Comparison of ENCODE assay signal across 22 cellular contexts in genomic region chr7:152968003-152968402, GRCh38.
DNase-seq lines count a peak whose midpoint lies in the region; TF ChIP-seq lines count a peak whose summit lies in the region.
"Had no signal": no experiment of that assay in that cellular context is flagged by ENCODE, and none has a peak within 500 bp of the region (broad histone marks: within the 10 kb centered on the region; RNA-seq: fewer than 3 reads in every experiment).

No MANE protein-coding gene starts in this region.

- no peaks in the 10 kb centered on the region for H3F3A ChIP-seq in GM23248 (ENCODE audit: insufficient read depth)
- no peaks in the 10 kb centered on the region for H3F3A ChIP-seq in neural progenitor cell (ENCODE audit: low read depth)
- no peaks in the 10 kb centered on the region for H3F3A ChIP-seq in MM.1S (ENCODE audit: insufficient read depth, low read length)

- no peaks in the 10 kb centered on the region for H3K36me3 Mint-ChIP-seq in neural progenitor cell
- H3K36me3 Mint-ChIP-seq: activated CD8-positive, alpha-beta memory T cell treated with anti-CD3 and anti-CD28 coated beads, Interleukin-2, amount 10 ng/mL, durations not matched to agents 7 days and 5 days; activated naive CD4-positive, alpha-beta T cell treated with anti-CD3 and anti-CD28 coated beads, Interleukin-2, amount 10 ng/mL, durations not matched to agents 7 days and 5 days had no signal

- peaks cover 9% of the 10 kb centered on the region for H3K27me3 Mint-ChIP-seq in neural progenitor cell (ENCODE audit: insufficient read depth, low read depth)
- H3K27me3 Mint-ChIP-seq: activated CD4-positive, alpha-beta T cell treated with anti-CD3 and anti-CD28 coated beads, Interleukin-2, amount 10 ng/mL, durations not matched to agents 7 days and 5 days; activated CD8-positive, alpha-beta memory T cell treated with anti-CD3 and anti-CD28 coated beads, Interleukin-2, amount 10 ng/mL, durations not matched to agents 7 days and 5 days; activated naive CD4-positive, alpha-beta T cell treated with anti-CD3 and anti-CD28 coated beads, Interleukin-2, amount 10 ng/mL, durations not matched to agents 7 days and 5 days; CD4-positive, alpha-beta T cell had no signal

- H3K4me1 ChIP-seq in GM23248 (ENCODE audit: insufficient read depth) = no peaks in the 10 kb centered on the region
- peaks cover 4% of the 10 kb centered on the region for H3K4me1 ChIP-seq in neural progenitor cell
- no peaks in the 10 kb centered on the region for H3K4me1 ChIP-seq in MM.1S (ENCODE audit: low read length)
- H3K4me1 ChIP-seq: foreskin keratinocyte, psoas muscle, vagina had no signal

- TF ChIP-seq CTCF in neural progenitor cell (IDR thresholded peaks at IDR 0.05) (no peak), MM.1S (IDR thresholded peaks at IDR 0.05; ENCODE audit: low read length) (no peak)

- WGBS in GM23248 (ENCODE audit: low coverage in 1 of 2, low lambda C conversion rate in 2 of 2, missing lambda C conversion rate in 2 of 2), 2 experiments = 6 to 8% methylated on average over 1 of the region's 1 CpG

- H3K9ac ChIP-seq in GM23248 (no peak overlapping the region), neural progenitor cell (no peak overlapping the region), MM.1S (ENCODE audit: low read length) (no peak overlapping the region)
- H3K9ac ChIP-seq: SK-N-SH had no signal

- no peak overlapping the region for H3K27ac Mint-ChIP-seq in neural progenitor cell
- H3K27ac Mint-ChIP-seq: activated CD4-positive, alpha-beta T cell treated with anti-CD3 and anti-CD28 coated beads, Interleukin-2, amount 10 ng/mL, durations not matched to agents 7 days and 5 days; activated CD8-positive, alpha-beta memory T cell treated with anti-CD3 and anti-CD28 coated beads, Interleukin-2, amount 10 ng/mL, durations not matched to agents 7 days and 5 days; activated naive CD4-positive, alpha-beta T cell treated with anti-CD3 and anti-CD28 coated beads, Interleukin-2, amount 10 ng/mL, durations not matched to agents 7 days and 5 days; CD4-positive, alpha-beta T cell; stimulated activated naive B cell treated with anti-CD40 and anti-IgM and Interleukin-4, amounts not matched to agents 10 μg/mL and 1 μg/mL and 100 μg/mL, for 72 hours had no signal

- H3K79me2 ChIP-seq in GM23248 (ENCODE audit: insufficient read depth) (no peaks in the 10 kb centered on the region), neural progenitor cell (ENCODE audit: low read depth) (no peaks in the 10 kb centered on the region), MM.1S (ENCODE audit: low read length) (no peaks in the 10 kb centered on the region)

- H3K4me1 Mint-ChIP-seq in neural progenitor cell = no peaks in the 10 kb centered on the region
- H3K4me1 Mint-ChIP-seq: activated CD4-positive, alpha-beta T cell treated with anti-CD3 and anti-CD28 coated beads, Interleukin-2, amount 10 ng/mL, durations not matched to agents 7 days and 5 days; activated CD8-positive, alpha-beta memory T cell treated with anti-CD3 and anti-CD28 coated beads, Interleukin-2, amount 10 ng/mL, durations not matched to agents 7 days and 5 days; activated naive CD4-positive, alpha-beta T cell treated with anti-CD3 and anti-CD28 coated beads, Interleukin-2, amount 10 ng/mL, durations not matched to agents 7 days and 5 days; stimulated activated naive B cell treated with anti-CD40 and anti-IgM and Interleukin-4, amounts not matched to agents 10 μg/mL and 1 μg/mL and 100 μg/mL, for 72 hours had no signal

- H3K27me3 ChIP-seq in GM23248 (replicated peaks; ENCODE audit: insufficient read depth) (no peaks in the 10 kb centered on the region), neural progenitor cell (no peaks in the 10 kb centered on the region), MM.1S (replicated peaks; ENCODE audit: insufficient read depth, low read length) (no peaks in the 10 kb centered on the region)
- H3K27me3 ChIP-seq: foreskin keratinocyte, vagina had no signal

- DNase-seq in GM23248 (peak; percentile 1), MV-4-11 (lab: John Stamatoyannopoulos, UW) (peak; percentile 20), SK-MEL-5 (ENCODE audit: low read depth, low spot score) (peak; percentile 47), renal cortical epithelial cell (ENCODE audit: low read depth) (peak; percentile 2), neural progenitor cell (ENCODE audit: low spot score) (no peak), MM.1S (no peak), DMS53 (lab: John Stamatoyannopoulos, UW) (no peak)
- DNase-seq: activated CD4-positive, alpha-beta T cell treated with anti-CD3 and anti-CD28 coated beads, Interleukin-2, amount 10 ng/mL, durations not matched to agents 7 days and 5 days; activated CD8-positive, alpha-beta memory T cell treated with anti-CD3 and anti-CD28 coated beads, Interleukin-2, amount 10 ng/mL, durations not matched to agents 7 days and 5 days; activated naive CD4-positive, alpha-beta T cell treated with anti-CD3 and anti-CD28 coated beads, Interleukin-2, amount 10 ng/mL, durations not matched to agents 7 days and 5 days; caudate nucleus; CD4-positive, alpha-beta T cell; NCI-H226; psoas muscle; SK-N-SH; stimulated activated naive B cell treated with anti-CD40 and anti-IgM and Interleukin-4, amounts not matched to agents 10 μg/mL and 1 μg/mL and 100 μg/mL, for 72 hours had no signal

- H2AFZ ChIP-seq in GM23248 (no peak overlapping the region), neural progenitor cell (replicated peaks) (no peak overlapping the region), MM.1S (ENCODE audit: low read length) (no peak overlapping the region)

- H3K9me3 ChIP-seq in GM23248 (ENCODE audit: low read depth) (no peaks in the 10 kb centered on the region), neural progenitor cell (ENCODE audit: low read depth) (no peaks in the 10 kb centered on the region), MM.1S (replicated peaks; ENCODE audit: insufficient read depth, low read length) (no peaks in the 10 kb centered on the region)
- H3K9me3 ChIP-seq: psoas muscle, SK-N-SH, vagina had no signal

- no peak overlapping the region for H3K4me3 ChIP-seq in GM23248
- H3K4me3 ChIP-seq in neural progenitor cell = no peak overlapping the region
- no peak overlapping the region for H3K4me3 ChIP-seq in MM.1S (ENCODE audit: low read length)
- H3K4me3 ChIP-seq: lung, psoas muscle, skin epidermis, vagina had no signal

- H3K9me2 ChIP-seq in GM23248 (ENCODE audit: insufficient read depth) (no peaks in the 10 kb centered on the region), MM.1S (replicated peaks; ENCODE audit: insufficient read depth, low read length) (no peaks in the 10 kb centered on the region)
- H3K9me2 ChIP-seq: SK-N-SH had no signal

- H4K20me1 ChIP-seq in GM23248 (ENCODE audit: insufficient read depth) (no peaks in the 10 kb centered on the region), neural progenitor cell (ENCODE audit: low read depth) (no peaks in the 10 kb centered on the region), MM.1S (ENCODE audit: insufficient read depth, low read length) (no peaks in the 10 kb centered on the region)

- in situ Hi-C loops in GM23248 (cut with MboI) = no loop called here
- in situ Hi-C loops in SK-MEL-5 (cut with HindIII; ENCODE audit: low pct_unique_long_range_greater_than_20kb, low sequenced_read_pairs) = no loop called here

- H3K4me3 Mint-ChIP-seq in neural progenitor cell = no peak overlapping the region
- H3K4me3 Mint-ChIP-seq: activated CD4-positive, alpha-beta T cell treated with anti-CD3 and anti-CD28 coated beads, Interleukin-2, amount 10 ng/mL, durations not matched to agents 7 days and 5 days; activated CD8-positive, alpha-beta memory T cell treated with anti-CD3 and anti-CD28 coated beads, Interleukin-2, amount 10 ng/mL, durations not matched to agents 7 days and 5 days; activated naive CD4-positive, alpha-beta T cell treated with anti-CD3 and anti-CD28 coated beads, Interleukin-2, amount 10 ng/mL, durations not matched to agents 7 days and 5 days; CD4-positive, alpha-beta T cell; stimulated activated naive B cell treated with anti-CD40 and anti-IgM and Interleukin-4, amounts not matched to agents 10 μg/mL and 1 μg/mL and 100 μg/mL, for 72 hours had no signal

- H3K4me2 ChIP-seq in GM23248 (ENCODE audit: unreplicated experiment) = no peak overlapping the region
- no peak overlapping the region for H3K4me2 ChIP-seq in neural progenitor cell
- no peak overlapping the region for H3K4me2 ChIP-seq in MM.1S (ENCODE audit: low read depth, low read length)
- H3K4me2 ChIP-seq: SK-N-SH had no signal

- no peak overlapping the region for H3K27ac ChIP-seq in GM23248
- H3K27ac ChIP-seq in neural progenitor cell = no peak overlapping the region
- H3K27ac ChIP-seq in MM.1S (ENCODE audit: low read length) = no peak overlapping the region
- H3K27ac ChIP-seq: epithelial cell of prostate, foreskin keratinocyte, psoas muscle, skin epidermis, vagina, VCaP had no signal

- H3K36me3 ChIP-seq in GM23248 (ENCODE audit: low read depth) (no peaks in the 10 kb centered on the region), neural progenitor cell (no peaks in the 10 kb centered on the region), MM.1S (replicated peaks; ENCODE audit: insufficient read depth, low read length) (no peaks in the 10 kb centered on the region)
- H3K36me3 ChIP-seq: vagina had no signal

- peaks cover 5% of the 10 kb centered on the region for H3K9me3 Mint-ChIP-seq in neural progenitor cell
- H3K9me3 Mint-ChIP-seq: activated naive CD4-positive, alpha-beta T cell treated with anti-CD3 and anti-CD28 coated beads, Interleukin-2, amount 10 ng/mL, durations not matched to agents 7 days and 5 days; CD4-positive, alpha-beta T cell had no signal

Comparison
In these comparisons a context has a peak if more than half of its experiments do, and no peak if none do; other contexts are left out.
1. DNase-seq: peak in GM23248 (single experiment), MV-4-11 (single experiment), SK-MEL-5 (single experiment) and renal cortical epithelial cell (single experiment); none in neural progenitor cell (single experiment), MM.1S (single experiment) and DMS53 (single experiment).